ENCODE assay signal across 12 cellular contexts in the genomic region with DNA sequence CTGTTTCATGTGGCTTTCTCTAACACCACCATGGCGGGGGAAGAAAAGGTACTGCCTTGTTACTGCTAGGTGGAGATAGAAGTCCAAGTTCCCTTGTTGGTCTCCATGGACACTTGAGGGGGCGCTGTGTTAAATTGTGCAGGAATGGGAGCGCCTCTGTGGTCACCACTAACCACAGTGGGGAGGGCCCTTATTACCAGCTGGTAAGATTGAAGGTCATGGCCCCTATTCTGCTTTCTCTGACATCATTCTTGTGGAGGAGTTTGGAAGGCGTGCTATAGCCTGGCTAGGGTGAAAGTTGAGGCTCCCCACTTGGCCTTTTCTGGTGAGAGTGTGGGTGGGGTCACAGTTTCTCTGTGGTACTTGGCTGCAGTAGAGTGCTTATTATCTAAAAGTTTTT. TPM values are rescaled to one million over a fixed set of nuclear protein-coding genes. Genes with fewer than 3 reads are reported as not detected.
DNase-seq lines count a peak whose midpoint lies in the region; ATAC-seq and TF ChIP-seq lines count a peak whose summit lies in the region.
"Had no signal": no experiment of that assay in that cellular context is flagged by ENCODE, and none has a peak within 500 bp of the region (broad histone marks: within the 10 kb centered on the region; RNA-seq: fewer than 3 reads in every experiment).

No MANE protein-coding gene starts in this region.

- H3K27ac Mint-ChIP-seq in activated naive CD8-positive, alpha-beta T cell treated with anti-CD3 and anti-CD28 coated beads, Interleukin-2, amount 50 U/mL, for 24 hours = peak overlapping the region; percentile 59
- H3K27ac Mint-ChIP-seq in immature natural killer cell = no peak overlapping the region
- H3K27ac Mint-ChIP-seq: T-helper 2 cell treated with Interferon-gamma antibody and Interleukin-4, amounts not matched to agents 5 μg/mL and 100 μg/mL, for 36 hours had no signal

- peaks cover 2% of the 10 kb centered on the region for H3K36me3 Mint-ChIP-seq in activated naive CD8-positive, alpha-beta T cell treated with anti-CD3 and anti-CD28 coated beads, Interleukin-2, amount 50 U/mL, for 24 hours (ENCODE audit: low read depth)
- peaks cover 0 to 7% (median 6%) of the 10 kb centered on the region in 3 donors for H3K36me3 Mint-ChIP-seq in immature natural killer cell
- H3K36me3 Mint-ChIP-seq: activated naive CD4-positive, alpha-beta T cell treated with anti-CD3 and anti-CD28 coated beads, Interleukin-2, amount 50 U/mL, for 72 hours had no signal

- peaks cover 55% of the 10 kb centered on the region for H3K27me3 Mint-ChIP-seq in activated naive CD8-positive, alpha-beta T cell treated with anti-CD3 and anti-CD28 coated beads, Interleukin-2, amount 50 U/mL, for 24 hours
- peaks cover 19 to 30% (median 27%) of the 10 kb centered on the region in 3 donors for H3K27me3 Mint-ChIP-seq in immature natural killer cell (ENCODE audit: low read depth in 3 of 3)

- no peak overlapping the region for H3K4me3 Mint-ChIP-seq in activated naive CD8-positive, alpha-beta T cell treated with anti-CD3 and anti-CD28 coated beads, Interleukin-2, amount 50 U/mL, for 24 hours
- H3K4me3 Mint-ChIP-seq in immature natural killer cell = no peak overlapping the region
- H3K4me3 Mint-ChIP-seq: T-helper 2 cell treated with Interferon-gamma antibody and Interleukin-4, amounts not matched to agents 5 μg/mL and 100 μg/mL, for 36 hours had no signal

- peaks cover 0 to 5% (median 0%) of the 10 kb centered on the region in 11 donors for H3K9me3 ChIP-seq in heart right ventricle
- H3K9me3 ChIP-seq: esophagus squamous epithelium, transverse colon had no signal

- no peak overlapping the region for H3K4me3 ChIP-seq in heart right ventricle
- H3K4me3 ChIP-seq: esophagus squamous epithelium, transverse colon had no signal

- TF ChIP-seq CTCF in heart right ventricle (IDR thresholded peaks at IDR 0.05) = peak in 1 of 9 donors; percentile 27

- H3K4me1 Mint-ChIP-seq in activated naive CD8-positive, alpha-beta T cell treated with anti-CD3 and anti-CD28 coated beads, Interleukin-2, amount 50 U/mL, for 24 hours = peaks cover 10% of the 10 kb centered on the region
- no peaks in the 10 kb centered on the region for H3K4me1 Mint-ChIP-seq in immature natural killer cell

- intact Hi-C loops in heart right ventricle (cut with DNase I) (no loop called here), Right ventricle myocardium inferior (cut with DNase I) (no loop called here)

- H3K4me1 ChIP-seq in heart right ventricle = peaks cover 0 to 4% (median 0%) of the 10 kb centered on the region in 9 donors

- peaks cover 0 to 3% (median 0%) of the 10 kb centered on the region in 7 donors for H3K27me3 ChIP-seq in heart right ventricle
- H3K27me3 ChIP-seq: transverse colon had no signal

- no peaks in the 10 kb centered on the region for H3K9me3 Mint-ChIP-seq in activated naive CD8-positive, alpha-beta T cell treated with anti-CD3 and anti-CD28 coated beads, Interleukin-2, amount 50 U/mL, for 24 hours
- peaks cover 4 to 15% (median 8%) of the 10 kb centered on the region in 6 donors for H3K9me3 Mint-ChIP-seq in immature natural killer cell

- H3K36me3 ChIP-seq in heart right ventricle = no peaks in the 10 kb centered on the region
- H3K36me3 ChIP-seq: esophagus squamous epithelium, transverse colon had no signal

- 67 to 72% methylated on average over 4 of the region's 4 CpGs for WGBS in heart right ventricle, 2 donors

- no peak for DNase-seq in heart right ventricle
- no peak for DNase-seq in Right ventricle myocardium inferior (ENCODE audit: missing footprints)
- DNase-seq in activated naive CD8-positive, alpha-beta T cell treated with anti-CD3 and anti-CD28 coated beads, Interleukin-2, amount 50 U/mL, for 24 hours = peak; percentile 50
- DNase-seq in SHP77 (lab: John Stamatoyannopoulos, UW) = no peak
- no peak for DNase-seq in middle frontal gyrus (ENCODE audit: extremely low spot score, low spot score)
- DNase-seq in immature natural killer cell = no peak
- DNase-seq in A172 (ENCODE audit: low spot score) = no peak
- DNase-seq: esophagus squamous epithelium, transverse colon had no signal

- no peak overlapping the region for H3K27ac ChIP-seq in heart right ventricle
- H3K27ac ChIP-seq: esophagus squamous epithelium, transverse colon had no signal

- ATAC-seq in heart right ventricle (peak in 6 of 8 donors; percentile 35 to 69 (median 43)), Right ventricle myocardium inferior (no peak), HG03039 (IDR thresholded peaks at IDR 0.05; ENCODE audit: unreplicated experiment) (peak; percentile 45)
- ATAC-seq in activated naive CD8-positive, alpha-beta T cell treated with anti-CD3 and anti-CD28 coated beads, Interleukin-2, amount 50 U/mL, for 24 hours = peak; percentile 88

RNA-seq across cellular contexts. Expression of a gene that starts 14.9 kb away (rescaled TPM):
- 100 to 1,000 TPM in 1 of 10 donors, 10 to 100 TPM in 9; 48.7 to 100 (median 63.3) TPM for total RNA-seq in heart right ventricle
- polyA plus RNA-seq in heart right ventricle = 10 to 100 TPM; 27.3 to 30.4 TPM
- total RNA-seq in Right ventricle myocardium inferior = 69.1 TPM
- polyA plus RNA-seq in immature natural killer cell = 10 to 100 TPM in 1 of 3 donors, 1 to 10 TPM in 2; 7.1 to 11.4 (median 9.7) TPM
- 2.6 and 5.4 TPM in 2 replicates for total RNA-seq in A172 (2014; rRNA removed; shearing (Covaris generic))
